Comparison of ENCODE assay signal across 2 cellular contexts in genomic region chr7:3243680-3244079, GRCh38.
TF ChIP-seq lines count a peak whose summit lies in the region.

No MANE protein-coding gene starts in this region.

TF ChIP-seq in HCT116, 20 proteins besides CTCF, POLR2A, EP300 and RAD21:
- TF ChIP-seq CBX3 (IDR thresholded peaks at IDR 0.05; ENCODE audit: low read depth): 0 out of 2 replicates have a peak, but pooled peaks have one; percentile 8
- peak; percentile 61; the same call in 1 of the 2 replicates for TF ChIP-seq EGR1 (IDR thresholded peaks at IDR 0.05; ENCODE audit: low read depth)
- no peak for TF ChIP-seq MAX (IDR thresholded peaks at IDR 0.05)

TF ChIP-seq in WTC11, 78 proteins besides CTCF, POLR2A, EP300 and RAD21:
- TF ChIP-seq ZNF263 (CRISPR knock-in tag; IDR thresholded peaks at IDR 0.05; ENCODE audit: low read depth) (no peak), ZBTB21 (CRISPR knock-in tag; IDR thresholded peaks at IDR 0.05; ENCODE audit: borderline replicate concordance) (no peak), RORB (CRISPR knock-in tag; IDR thresholded peaks at IDR 0.05) (no peak), SOX15 (CRISPR knock-in tag; IDR thresholded peaks at IDR 0.05) (no peak), CDX4 (CRISPR knock-in tag; IDR thresholded peaks at IDR 0.05; ENCODE audit: borderline replicate concordance) (no peak), NFATC4 (CRISPR knock-in tag; IDR thresholded peaks at IDR 0.05) (no peak), HMGA2 (CRISPR knock-in tag; IDR thresholded peaks at IDR 0.05) (no peak), JAZF1 (CRISPR knock-in tag; IDR thresholded peaks at IDR 0.05) (no peak), ESRRA (CRISPR knock-in tag; IDR thresholded peaks at IDR 0.05; ENCODE audit: borderline replicate concordance) (no peak), ATF1 (CRISPR knock-in tag; IDR thresholded peaks at IDR 0.05) (no peak), NFE2L1 (CRISPR knock-in tag; IDR thresholded peaks at IDR 0.05) (no peak), ATF2 (CRISPR knock-in tag; IDR thresholded peaks at IDR 0.05; ENCODE audit: borderline replicate concordance, low read depth) (no peak), CREM (CRISPR knock-in tag; IDR thresholded peaks at IDR 0.05) (no peak)
